In genomic region chr11:26095340-26095739, GRCh38 we compare ENCODE assay signal across 24 cellular contexts.
"Had no signal": no experiment of that assay in that cellular context is flagged by ENCODE, and none has a peak within 500 bp of the region (broad histone marks: within the 10 kb centered on the region; RNA-seq: fewer than 3 reads in every experiment).

No MANE protein-coding gene starts in this region.

- H3K4me3 ChIP-seq: SJSA1 had no signal

- DNase-seq: activated CD4-positive, alpha-beta T cell treated with anti-CD3 and anti-CD28 coated beads for 48 hours; activated CD4-positive, alpha-beta T cell treated with anti-CD3 and anti-CD28 coated beads, Interleukin-2, amount 50 U/mL, for 48 hours; activated CD4-positive, CD25-positive, alpha-beta regulatory T cell treated with anti-CD3 and anti-CD28 coated beads, Interleukin-2, amount 50 U/mL, for 72 hours; activated CD8-positive, alpha-beta memory T cell treated with anti-CD3 and anti-CD28 coated beads, Interleukin-2, amount 10 ng/mL, durations not matched to agents 7 days and 5 days; activated effector memory CD4-positive, alpha-beta T cell treated with Interleukin-2 at 50 U/mL for 16 hours; activated naive CD4-positive, alpha-beta T cell; activated T-cell treated with anti-CD3 and anti-CD28 coated beads, Interleukin-2, amount 50 U/mL, for 24 hours; aorta; central memory CD4-positive, alpha-beta T cell; NCI-H1048; NCI-H146; NCI-H187 treated with DMSO at 0.1 percent for 48 hours; NCI-H2081 treated with DMSO at 0.1 percent for 48 hours; NCI-H2171; NCI-H2227 treated with DMSO at 0.1 percent for 48 hours; NCI-H446 treated with DMSO at 0.1 percent for 48 hours; NCI-H524 treated with DMSO at 0.1 percent for 48 hours; NCI-H748 treated with DMSO at 0.1 percent for 48 hours; NK-92 treated with Interleukin-12 subunit alpha and Interleukin-12 subunit beta, amount 100 ng/mL, for 24 hours; OCI-M1; SHP77 had no signal

- H3K27ac ChIP-seq: SJSA1 had no signal

- ATAC-seq: activated CD8-positive, alpha-beta memory T cell treated with anti-CD3 and anti-CD28 coated beads, Interleukin-2, amount 10 ng/mL, durations not matched to agents 7 days and 5 days; Panc1; SK-N-SH treated with all-trans-retinoic acid at 6 μM for 48 hours had no signal

- H3K4me1 ChIP-seq: SJSA1 had no signal

- H3K9me3 ChIP-seq: SJSA1 had no signal

- H3K36me3 ChIP-seq: SJSA1 had no signal

- H3K27me3 ChIP-seq: SJSA1 had no signal
